8 cellular contexts compared by ENCODE assay signal in genomic region chr12:63294327-63294632, GRCh38.
DNase-seq lines count a peak whose midpoint lies in the region; ATAC-seq and TF ChIP-seq lines count a peak whose summit lies in the region.

No MANE protein-coding gene starts in this region.

- POLR2A ChIA-PET in HCT116 (lab: Charles Lee) = no interaction called here

- no peak overlapping the region; a peak in 1 of 4 replicates for H3K4me3 ChIP-seq in HCT116 (replicated peaks in 1 of 2; ENCODE audit: low read depth in 1 of 2, low read length in 2 of 2)
- no peak overlapping the region for H3K4me3 ChIP-seq in BE2C (ENCODE audit: low read depth, low read length)

- no peaks in the 10 kb centered on the region for H3K9me2 ChIP-seq in HCT116 (ENCODE audit: insufficient read depth)

- H3K9me3 ChIP-seq in HCT116 (ENCODE audit: control insufficient read depth in 1 of 2, insufficient read depth in 1 of 2, low read depth in 1 of 2, low read length in 2 of 2) (no peaks in the 10 kb centered on the region), BE2C (no peaks in the 10 kb centered on the region)

- peak; percentile 82 for DNase-seq in COLO829 (ENCODE audit: low spot score)
- DNase-seq in HCT116 (ENCODE audit: low read depth, low spot score) = peak; percentile 58
- DNase-seq in NCI-H69 (lab: John Stamatoyannopoulos, UW) = peak; percentile 28
- peak; percentile 61 to 89 for DNase-seq in foreskin keratinocyte
- DNase-seq in stimulated activated naive CD4-positive, alpha-beta T cell treated with Interleukin-2 at 50 U/mL for 16 hours (lab: John Stamatoyannopoulos, UW) = no peak
- DNase-seq in effector CD8-positive, alpha-beta T cell (lab: John Stamatoyannopoulos, UW) = no peak
- DNase-seq in BE2C = no peak

- H3K27me3 ChIP-seq in HCT116 (ENCODE audit: insufficient read depth, low read length) = no peaks in the 10 kb centered on the region
- no peaks in the 10 kb centered on the region for H3K27me3 ChIP-seq in foreskin keratinocyte
- H3K27me3 ChIP-seq in BE2C = no peaks in the 10 kb centered on the region

- H3K27ac ChIP-seq in HCT116 (ENCODE audit: low read depth, low read length) = no peak overlapping the region
- H3K27ac ChIP-seq in foreskin keratinocyte = no peak overlapping the region

- no peaks in the 10 kb centered on the region for H3K79me2 ChIP-seq in HCT116 (ENCODE audit: insufficient read depth, low read length)

- no TSS peak for BruUV-seq in HCT116 (replicated peaks; lab: Mats Ljungman, UMichigan)

- TF ChIP-seq CTCF in HCT116 (IDR thresholded peaks at IDR 0.05 in 2 of 3, conservative IDR thresholded peaks at IDR 0.05 in 1 of 3; ENCODE audit: borderline replicate concordance in 1 of 3, insufficient read depth in 1 of 3, low read depth in 2 of 3, low read length in 2 of 3) = no peak
- TF ChIP-seq CTCF in foreskin keratinocyte (conservative IDR thresholded peaks at IDR 0.05) = no peak
- no peak for TF ChIP-seq CTCF in BE2C (IDR thresholded peaks at IDR 0.05; ENCODE audit: low read depth, low read length)

- CTCF ChIA-PET in HCT116 (lab: Charles Lee) = interaction anchor here (1.3 kb wide), 1 partner anchor 18 kb away, joined by 3 read pairs; no protein-coding TSS in a partner anchor

- ATAC-seq in HCT116 (peak; percentile 82), foreskin keratinocyte (peak; percentile 97), GM19351 (IDR thresholded peaks at IDR 0.05; ENCODE audit: unreplicated experiment) (no peak)

- intact Hi-C loops in HCT116 (cut with micrococcal nuclease) = no loop called here

- peak overlapping the region; percentile 52 for H3K4me2 ChIP-seq in HCT116 (ENCODE audit: low read length)

- no peaks in the 10 kb centered on the region for H4K20me1 ChIP-seq in HCT116 (ENCODE audit: insufficient read depth)

- H3K4me1 ChIP-seq in HCT116 (ENCODE audit: control insufficient read depth in 1 of 2, insufficient read depth in 2 of 2, low read length in 2 of 2) (peaks cover 12 to 13% of the 10 kb centered on the region in 2 experiments), foreskin keratinocyte (peaks cover 11% of the 10 kb centered on the region), BE2C (no peaks in the 10 kb centered on the region)

- RAD21 ChIA-PET in HCT116 (lab: Charles Lee; ENCODE audit: low non-redundant PET in 1 of 2, low total read pairs in 2 of 2, uncharacterized antibody in 2 of 2, unreplicated experiment in 2 of 2) = no interaction called here

- TF ChIP-seq RAD21 in HCT116 (IDR thresholded peaks at IDR 0.05; ENCODE audit: low read depth) = no peak

- TF ChIP-seq POLR2A in HCT116 (IDR thresholded peaks at IDR 0.05; ENCODE audit: borderline replicate concordance, extremely low read depth, insufficient read depth, insufficient read length) = no peak

- H3K9ac ChIP-seq in HCT116 (ENCODE audit: low read length) = no peak overlapping the region

- H3K36me3 ChIP-seq in HCT116 (ENCODE audit: control insufficient read depth in 1 of 2, insufficient read depth in 2 of 2, low read length in 2 of 2) (no peaks in the 10 kb centered on the region), BE2C (no peaks in the 10 kb centered on the region)

- H2AFZ ChIP-seq in HCT116 (ENCODE audit: low read depth, low read length, poor library complexity, severe bottlenecking) = peak overlapping the region; percentile 95

TF ChIP-seq in HCT116, 20 proteins besides CTCF, POLR2A, EP300 and RAD21:
- TF ChIP-seq SP1 (IDR thresholded peaks at IDR 0.05; ENCODE audit: low read depth) = peak; percentile 50
- no peak for TF ChIP-seq EZH2 (IDR thresholded peaks at IDR 0.05)
- TF ChIP-seq ZFX (IDR thresholded peaks at IDR 0.05) = no peak
- TF ChIP-seq EGR1 (IDR thresholded peaks at IDR 0.05; ENCODE audit: low read depth) = no peak
- no peak for TF ChIP-seq ELF1 (IDR thresholded peaks at IDR 0.05; ENCODE audit: borderline replicate concordance, low read depth)
- no peak for TF ChIP-seq TCF7L2 (IDR thresholded peaks at IDR 0.05; ENCODE audit: borderline replicate concordance, extremely low read depth, insufficient read depth, insufficient read length)
- no peak for TF ChIP-seq EZH2phosphoT487 (IDR thresholded peaks at IDR 0.05; ENCODE audit: borderline replicate concordance)
- TF ChIP-seq, protein P1, sequence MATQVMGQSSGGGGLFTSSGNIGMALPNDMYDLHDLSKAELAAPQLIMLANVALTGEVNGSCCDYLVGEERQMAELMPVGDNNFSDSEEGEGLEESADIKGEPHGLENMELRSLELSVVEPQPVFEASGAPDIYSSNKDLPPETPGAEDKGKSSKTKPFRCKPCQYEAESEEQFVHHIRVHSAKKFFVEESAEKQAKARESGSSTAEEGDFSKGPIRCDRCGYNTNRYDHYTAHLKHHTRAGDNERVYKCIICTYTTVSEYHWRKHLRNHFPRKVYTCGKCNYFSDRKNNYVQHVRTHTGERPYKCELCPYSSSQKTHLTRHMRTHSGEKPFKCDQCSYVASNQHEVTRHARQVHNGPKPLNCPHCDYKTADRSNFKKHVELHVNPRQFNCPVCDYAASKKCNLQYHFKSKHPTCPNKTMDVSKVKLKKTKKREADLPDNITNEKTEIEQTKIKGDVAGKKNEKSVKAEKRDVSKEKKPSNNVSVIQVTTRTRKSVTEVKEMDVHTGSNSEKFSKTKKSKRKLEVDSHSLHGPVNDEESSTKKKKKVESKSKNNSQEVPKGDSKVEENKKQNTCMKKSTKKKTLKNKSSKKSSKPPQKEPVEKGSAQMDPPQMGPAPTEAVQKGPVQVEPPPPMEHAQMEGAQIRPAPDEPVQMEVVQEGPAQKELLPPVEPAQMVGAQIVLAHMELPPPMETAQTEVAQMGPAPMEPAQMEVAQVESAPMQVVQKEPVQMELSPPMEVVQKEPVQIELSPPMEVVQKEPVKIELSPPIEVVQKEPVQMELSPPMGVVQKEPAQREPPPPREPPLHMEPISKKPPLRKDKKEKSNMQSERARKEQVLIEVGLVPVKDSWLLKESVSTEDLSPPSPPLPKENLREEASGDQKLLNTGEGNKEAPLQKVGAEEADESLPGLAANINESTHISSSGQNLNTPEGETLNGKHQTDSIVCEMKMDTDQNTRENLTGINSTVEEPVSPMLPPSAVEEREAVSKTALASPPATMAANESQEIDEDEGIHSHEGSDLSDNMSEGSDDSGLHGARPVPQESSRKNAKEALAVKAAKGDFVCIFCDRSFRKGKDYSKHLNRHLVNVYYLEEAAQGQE (IDR thresholded peaks at IDR 0.05; ENCODE audit: low read depth) = no peak
- peak; percentile 39; the same call in 1 of the 2 replicates for TF ChIP-seq CBX3 (IDR thresholded peaks at IDR 0.05; ENCODE audit: low read depth)
- TF ChIP-seq SRF (IDR thresholded peaks at IDR 0.05; ENCODE audit: low read depth) = 0 out of 2 replicates have a peak, but pooled peaks have one; percentile 18
- peak; percentile 69 for TF ChIP-seq FOSL1 (IDR thresholded peaks at IDR 0.05; ENCODE audit: low read depth)
- 0 out of 2 replicates have a peak, but pooled peaks have one; percentile 26 for TF ChIP-seq SIN3A (IDR thresholded peaks at IDR 0.05; ENCODE audit: low read depth)
- TF ChIP-seq POLR2AphosphoS5 (IDR thresholded peaks at IDR 0.05; ENCODE audit: low read depth, low read length) = no peak
- no peak for TF ChIP-seq ZBTB33 (IDR thresholded peaks at IDR 0.05; ENCODE audit: extremely low read depth, insufficient replicate concordance, low read length)
- no peak for TF ChIP-seq MAX (IDR thresholded peaks at IDR 0.05)
- peak; percentile 69 for TF ChIP-seq JUND (IDR thresholded peaks at IDR 0.05)

Comparison
In these comparisons a context has a peak if more than half of its experiments do, and no peak if none do; other contexts are left out.
1. DNase-seq: peak in COLO829 (single experiment), HCT116 (single experiment), NCI-H69 (single experiment) and foreskin keratinocyte (2 of 2); none in stimulated activated naive CD4-positive, alpha-beta T cell treated with Interleukin-2 at 50 U/mL for 16 hours (single experiment), effector CD8-positive, alpha-beta T cell (single experiment) and BE2C (single experiment).